30 cellular contexts compared by ENCODE assay signal in genomic region chr12:93341409-93342044, GRCh38.
"Had no signal": no experiment of that assay in that cellular context is flagged by ENCODE, and none has a peak within 500 bp of the region (broad histone marks: within the 10 kb centered on the region; RNA-seq: fewer than 3 reads in every experiment).

No MANE protein-coding gene starts in this region.

- FAIRE-seq: kidney had no signal

- H3K79me2 ChIP-seq: hepatocyte, parathyroid adenoma had no signal

- H3K27ac ChIP-seq: body of pancreas, gastroesophageal sphincter, hepatocyte, lower lobe of right lung, neural progenitor cell, parathyroid adenoma, psoas muscle, stomach, thyroid gland, upper lobe of left lung, vagina had no signal

- H3K27me3 ChIP-seq: body of pancreas, gastroesophageal sphincter, hepatocyte, neural progenitor cell, stomach, thyroid gland, upper lobe of left lung, vagina had no signal

- H2AFZ ChIP-seq: hepatocyte, neural progenitor cell, parathyroid adenoma had no signal

- H3K4me3 ChIP-seq: body of pancreas, gastroesophageal sphincter, hepatocyte, lower lobe of right lung, neural progenitor cell, psoas muscle, stomach, thyroid gland, upper lobe of left lung, vagina had no signal

- H3K4me1 ChIP-seq: body of pancreas, lower lobe of right lung, parathyroid adenoma, psoas muscle, stomach, thyroid gland, upper lobe of left lung, vagina had no signal

- H3K36me3 ChIP-seq: gastroesophageal sphincter, lower lobe of right lung, neural progenitor cell, stomach, thyroid gland, upper lobe of left lung, vagina had no signal

- DNase-seq: activated CD4-positive, alpha-beta memory T cell treated with anti-CD3 and anti-CD28 coated beads for 36 hours; activated CD4-positive, alpha-beta T cell treated with anti-CD3 and anti-CD28 coated beads, Interleukin-2, amount 10 ng/mL, durations not matched to agents 24 days and 14 days; activated CD4-positive, CD25-positive, alpha-beta regulatory T cell treated with anti-CD3 and anti-CD28 coated beads, Interleukin-2, amount 50 U/mL, for 72 hours; activated CD8-positive, alpha-beta memory T cell treated with anti-CD3 and anti-CD28 coated beads, Interleukin-2, amount 50 U/mL, for 48 hours; activated T-cell treated with anti-CD3 and anti-CD28 coated beads, Interleukin-2, amount 50 U/mL, for 24 hours; aorta; body of pancreas; cerebellar nuclear complex; cortex of kidney; effector memory CD8-positive, alpha-beta T cell; immature natural killer cell; kidney; lower lobe of right lung; mesendoderm; natural killer cell; occipital lobe; psoas muscle; stimulated activated CD4-positive, alpha-beta T cell treated with anti-CD3 and anti-CD28 coated beads, Interleukin-15, amount 100 ng/mL, for 24 hours; stimulated activated CD4-positive, alpha-beta T cell treated with anti-CD3 and anti-CD28 coated beads, Interleukin-2, amount 100 ng/mL, for 24 hours; stimulated activated naive B cell treated with anti-CD40 and anti-IgM and Interleukin-4, amounts not matched to agents 10 μg/mL and 1 μg/mL and 100 μg/mL, for 72 hours; stomach; T-helper 1 cell; thyroid gland; upper lobe of left lung had no signal

- H3K4me2 ChIP-seq: hepatocyte, neural progenitor cell had no signal

- ATAC-seq: body of pancreas; effector memory CD8-positive, alpha-beta T cell; gastroesophageal sphincter; left lobe of liver; lower lobe of right lung; natural killer cell; psoas muscle; stimulated activated naive B cell treated with anti-CD40 and anti-IgM and Interleukin-4, amounts not matched to agents 10 μg/mL and 1 μg/mL and 100 μg/mL, for 72 hours had no signal

- H3K9ac ChIP-seq: neural progenitor cell, parathyroid adenoma had no signal

- H3K9me3 ChIP-seq: body of pancreas, gastroesophageal sphincter, lower lobe of right lung, psoas muscle, stomach, thyroid gland, upper lobe of left lung, vagina had no signal
